In genomic region chr6:51129043-51129442, GRCh38 we compare ENCODE assay signal across 29 cellular contexts.
"Had no signal": no experiment of that assay in that cellular context is flagged by ENCODE, and none has a peak within 500 bp of the region (broad histone marks: within the 10 kb centered on the region; RNA-seq: fewer than 3 reads in every experiment).

No MANE protein-coding gene starts in this region.

- H3K36me3 Mint-ChIP-seq: naive thymus-derived CD8-positive, alpha-beta T cell; stimulated activated naive B cell treated with anti-CD40 and anti-IgM and Interleukin-4, amounts not matched to agents 10 μg/mL and 1 μg/mL and 100 μg/mL, for 72 hours had no signal

- H3K4me3 ChIP-seq: left lung, lower lobe of right lung, pancreas, prostate gland, skin epidermis, stomach, testis, thyroid gland, transverse colon, upper lobe of left lung, vagina had no signal

- DNase-seq: immature natural killer cell; kidney; left colon; left lung; lower lobe of right lung; mammary epithelial cell; mesenchymal stem cell; naive thymus-derived CD8-positive, alpha-beta T cell; nucleus accumbens; pancreas; posterior cingulate gyrus; retina; right cardiac atrium; stimulated activated CD4-positive, alpha-beta T cell treated with anti-CD3 and anti-CD28 coated beads, Interleukin-12 subunit alpha, Interleukin-12 subunit beta, amount 100 ng/mL, for 4 hours; stimulated activated CD4-positive, alpha-beta T cell treated with anti-CD3 and anti-CD28 coated beads, Interleukin-15, amount 100 ng/mL, for 24 hours; stimulated activated CD4-positive, alpha-beta T cell treated with anti-CD3 and anti-CD28 coated beads, Interleukin-2, amount 100 ng/mL, for 24 hours; stimulated activated CD4-positive, alpha-beta T cell treated with anti-CD3 and anti-CD28 coated beads, Interleukin-4, amount 100 ng/mL, for 1 hour; stimulated activated naive B cell treated with anti-CD40 and anti-IgM and Interleukin-4, amounts not matched to agents 10 μg/mL and 1 μg/mL and 100 μg/mL, for 72 hours; stimulated activated naive CD8-positive, alpha-beta T cell treated with anti-CD3 and anti-CD28 coated beads, Interleukin-15, Interleukin-2, amounts not matched to agents 100 U/mL and 50 U/mL, for 24 hours; stomach; testis; thyroid gland; transverse colon; upper lobe of left lung had no signal

- H3K4me3 Mint-ChIP-seq: immature natural killer cell; naive thymus-derived CD8-positive, alpha-beta T cell; nephron; neural crest cell; stimulated activated naive B cell treated with anti-CD40 and anti-IgM and Interleukin-4, amounts not matched to agents 10 μg/mL and 1 μg/mL and 100 μg/mL, for 72 hours had no signal

- H3K27me3 ChIP-seq: left lung, pancreas, stomach, testis, thyroid gland, transverse colon, upper lobe of left lung, vagina had no signal

- H3K27ac Mint-ChIP-seq: immature natural killer cell; naive thymus-derived CD8-positive, alpha-beta T cell; nephron; stimulated activated naive B cell treated with anti-CD40 and anti-IgM and Interleukin-4, amounts not matched to agents 10 μg/mL and 1 μg/mL and 100 μg/mL, for 72 hours had no signal

- H3K4me1 Mint-ChIP-seq: immature natural killer cell; naive thymus-derived CD8-positive, alpha-beta T cell; nephron; stimulated activated naive B cell treated with anti-CD40 and anti-IgM and Interleukin-4, amounts not matched to agents 10 μg/mL and 1 μg/mL and 100 μg/mL, for 72 hours had no signal

- H3K27me3 Mint-ChIP-seq: naive thymus-derived CD8-positive, alpha-beta T cell; stimulated activated naive B cell treated with anti-CD40 and anti-IgM and Interleukin-4, amounts not matched to agents 10 μg/mL and 1 μg/mL and 100 μg/mL, for 72 hours had no signal

- H3K36me3 ChIP-seq: left lung, lower lobe of right lung, pancreas, prostate gland, stomach, thyroid gland, transverse colon, upper lobe of left lung, vagina had no signal
